Comparison of ENCODE assay signal across 27 cellular contexts in genomic region chr2:157771234-157771633, GRCh38.
"Had no signal": no experiment of that assay in that cellular context is flagged by ENCODE, and none has a peak within 500 bp of the region (broad histone marks: within the 10 kb centered on the region; RNA-seq: fewer than 3 reads in every experiment).

No MANE protein-coding gene starts in this region.

- H3K27ac Mint-ChIP-seq: activated B cell treated with CpG ODN at 0.5 μM for 24 hours; activated CD4-positive, alpha-beta T cell treated with anti-CD3 and anti-CD28 coated beads, Interleukin-2, amount 10 ng/mL, durations not matched to agents 24 days and 14 days; activated CD8-positive, alpha-beta memory T cell treated with anti-CD3 and anti-CD28 coated beads, Interleukin-2, amount 10 ng/mL, durations not matched to agents 7 days and 5 days; activated naive CD4-positive, alpha-beta T cell treated with anti-CD3 and anti-CD28 coated beads for 36 hours; activated naive CD8-positive, alpha-beta T cell; activated T-helper 17 cell treated with anti-CD3 and anti-CD28 coated beads, Interleukin-2, amount 50 U/mL, for 72 hours; T-helper 17 cell had no signal

- H3K9me3 Mint-ChIP-seq: activated B cell treated with CpG ODN at 0.5 μM for 24 hours; activated CD4-positive, alpha-beta T cell treated with anti-CD3 and anti-CD28 coated beads, Interleukin-2, amount 10 ng/mL, durations not matched to agents 24 days and 14 days; activated naive CD4-positive, alpha-beta T cell treated with anti-CD3 and anti-CD28 coated beads for 36 hours; activated T-cell treated with anti-CD3 and anti-CD28 coated beads, Interleukin-2, amount 50 U/mL, for 4 hours; activated T-helper 17 cell treated with anti-CD3 and anti-CD28 coated beads, Interleukin-2, amount 50 U/mL, for 72 hours; central memory CD8-positive, alpha-beta T cell had no signal

- FAIRE-seq: astrocyte had no signal

- H3K27me3 Mint-ChIP-seq: activated B cell treated with CpG ODN at 0.5 μM for 24 hours; activated CD4-positive, alpha-beta T cell treated with anti-CD3 and anti-CD28 coated beads, Interleukin-2, amount 10 ng/mL, durations not matched to agents 24 days and 14 days; activated CD8-positive, alpha-beta memory T cell treated with anti-CD3 and anti-CD28 coated beads, Interleukin-2, amount 10 ng/mL, durations not matched to agents 7 days and 5 days; activated naive CD8-positive, alpha-beta T cell; activated T-helper 17 cell treated with anti-CD3 and anti-CD28 coated beads, Interleukin-2, amount 50 U/mL, for 72 hours; brain; central memory CD8-positive, alpha-beta T cell; T-helper 17 cell had no signal

- H3K4me1 Mint-ChIP-seq: activated B cell treated with CpG ODN at 0.5 μM for 24 hours; central memory CD8-positive, alpha-beta T cell had no signal

- DNase-seq: activated B cell treated with CpG ODN at 0.5 μM for 24 hours; activated CD4-positive, alpha-beta T cell treated with anti-CD3 and anti-CD28 coated beads for 1 hour; activated CD4-positive, alpha-beta T cell treated with anti-CD3 and anti-CD28 coated beads, Interleukin-2, amount 10 ng/mL, durations not matched to agents 24 days and 14 days; activated CD4-positive, alpha-beta T cell treated with anti-CD3 and anti-CD28 coated beads, Interleukin-2, amount 50 U/mL, for 48 hours; activated CD8-positive, alpha-beta memory T cell treated with anti-CD3 and anti-CD28 coated beads, Interleukin-2, amount 10 ng/mL, durations not matched to agents 7 days and 5 days; activated gamma-delta T cell; activated naive CD4-positive, alpha-beta T cell treated with anti-CD3 and anti-CD28 coated beads for 36 hours; activated T-cell treated with anti-CD3 and anti-CD28 coated beads, Interleukin-2, amount 50 U/mL, for 4 hours; amygdala; Kasumi-1; KBM-7; NCI-H1048; NCI-H1417 treated with DMSO at 0.1 percent for 48 hours; NCI-H187; NCI-H2081; NCI-H2171; NCI-H345; NCI-H510A; NCI-H526 treated with DMSO at 0.1 percent for 48 hours; SIG-M5; T-helper 17 cell; T-helper 9 cell had no signal

- H3K4me3 Mint-ChIP-seq: activated B cell treated with CpG ODN at 0.5 μM for 24 hours; activated CD4-positive, alpha-beta T cell treated with anti-CD3 and anti-CD28 coated beads, Interleukin-2, amount 10 ng/mL, durations not matched to agents 24 days and 14 days; activated CD8-positive, alpha-beta memory T cell treated with anti-CD3 and anti-CD28 coated beads, Interleukin-2, amount 10 ng/mL, durations not matched to agents 7 days and 5 days; activated naive CD4-positive, alpha-beta T cell treated with anti-CD3 and anti-CD28 coated beads for 36 hours; activated naive CD8-positive, alpha-beta T cell; activated T-cell treated with anti-CD3 and anti-CD28 coated beads, Interleukin-2, amount 50 U/mL, for 4 hours; activated T-helper 17 cell treated with anti-CD3 and anti-CD28 coated beads, Interleukin-2, amount 50 U/mL, for 72 hours; brain; central memory CD8-positive, alpha-beta T cell; T-helper 17 cell had no signal
